1 cellular context compared by ENCODE assay signal in genomic region chr1:154943649-154944421, GRCh38.
TF ChIP-seq lines count a peak whose summit lies in the region.

No MANE protein-coding gene starts in this region.

TF ChIP-seq in endothelial cell of umbilical vein, 7 proteins besides CTCF, POLR2A, EP300 and RAD21 (continued from another document):
- TF ChIP-seq MAX (IDR thresholded peaks at IDR 0.05; ENCODE audit: insufficient read depth, insufficient read length): no peak
- no peak for TF ChIP-seq JUN (IDR thresholded peaks at IDR 0.05; ENCODE audit: borderline replicate concordance, insufficient read depth, insufficient read length, low read depth)
- no peak for TF ChIP-seq POLR2AphosphoS5 (IDR thresholded peaks at IDR 0.05; ENCODE audit: insufficient read depth, low read depth, low read length)
- TF ChIP-seq MYC (IDR thresholded peaks at IDR 0.05; ENCODE audit: low read depth, low read length): no peak
- TF ChIP-seq FOS (IDR thresholded peaks at IDR 0.05; ENCODE audit: borderline replicate concordance, insufficient read depth, low read length): no peak
